1 cellular context compared by ENCODE assay signal in genomic region chr1:17370618-17371017, GRCh38.
A peak's percentile ranks its signal among the peaks of the same experiment; 100 is the strongest.
TF ChIP-seq lines count a peak whose summit lies in the region.

No MANE protein-coding gene starts in this region.

TF ChIP-seq in H1, 55 proteins besides CTCF, POLR2A, EP300 and RAD21:
- TF ChIP-seq USF2 (IDR thresholded peaks at IDR 0.05; ENCODE audit: low read length), result peak; percentile 60
- TF ChIP-seq KDM1A (IDR thresholded peaks at IDR 0.05; ENCODE audit: borderline replicate concordance, low read length), result peak; percentile 67; the same call in 1 of the 2 replicates
- no peak for TF ChIP-seq BRCA1 (IDR thresholded peaks at IDR 0.05; ENCODE audit: low read depth, low read length)
